In genomic region chr2:226728996-226729395, GRCh38 we compare ENCODE assay signal across 25 cellular contexts.
DNase-seq lines count a peak whose midpoint lies in the region; ATAC-seq, FAIRE-seq and TF ChIP-seq lines count a peak whose summit lies in the region.
"Had no signal": no experiment of that assay in that cellular context is flagged by ENCODE, and none has a peak within 500 bp of the region (broad histone marks: within the 10 kb centered on the region; RNA-seq: fewer than 3 reads in every experiment).

No MANE protein-coding gene starts in this region.

- H3K27me3 Mint-ChIP-seq in astrocyte (ENCODE audit: low read depth, unreplicated experiment) (no peaks in the 10 kb centered on the region), chondrocyte (ENCODE audit: low read depth) (no peaks in the 10 kb centered on the region)
- H3K27me3 Mint-ChIP-seq in activated naive CD4-positive, alpha-beta T cell treated with anti-CD3 and anti-CD28 coated beads for 36 hours (ENCODE audit: low read depth): peaks cover 13% of the 10 kb centered on the region

- intact Hi-C loops in stomach (cut with DNase I; ENCODE audit: low total_unique reads): no loop called here
- intact Hi-C loops in activated naive CD4-positive, alpha-beta T cell treated with anti-CD3 and anti-CD28 coated beads for 36 hours (cut with micrococcal nuclease): no loop called here

- no peak overlapping the region for H3K4me3 ChIP-seq in SJCRH30
- H3K4me3 ChIP-seq in astrocyte (ENCODE audit: insufficient read depth, low read depth, low read length): no peak overlapping the region
- no peak overlapping the region for H3K4me3 ChIP-seq in stomach

- H3K9ac ChIP-seq in astrocyte (ENCODE audit: low read length): no peak overlapping the region
- H3K9ac ChIP-seq: SK-N-SH had no signal

- H3K9me3 ChIP-seq in SJCRH30 (replicated peaks) (no peaks in the 10 kb centered on the region), astrocyte (ENCODE audit: insufficient read depth, low read depth, low read length) (no peaks in the 10 kb centered on the region), stomach (no peaks in the 10 kb centered on the region)
- H3K9me3 ChIP-seq: SK-N-SH had no signal

- H3K9me3 Mint-ChIP-seq in astrocyte (ENCODE audit: unreplicated experiment): no peaks in the 10 kb centered on the region
- no peaks in the 10 kb centered on the region for H3K9me3 Mint-ChIP-seq in chondrocyte (ENCODE audit: low read depth)
- H3K9me3 Mint-ChIP-seq in activated naive CD4-positive, alpha-beta T cell treated with anti-CD3 and anti-CD28 coated beads for 36 hours: no peaks in the 10 kb centered on the region
- H3K9me3 Mint-ChIP-seq: CD8-positive, alpha-beta memory T cell had no signal

- no peaks in the 10 kb centered on the region for H3K79me2 ChIP-seq in astrocyte (ENCODE audit: insufficient read depth, low read length)

- no peak overlapping the region for H3K4me2 ChIP-seq in astrocyte (ENCODE audit: low read length)
- H3K4me2 ChIP-seq: SK-N-SH had no signal

- CTCF ChIA-PET in activated naive CD4-positive, alpha-beta T cell treated with anti-CD3 and anti-CD28 coated beads for 36 hours (lab: Charles Lee): interaction anchor here (0.7 to 1.0 kb wide), 2 partner anchors 73 to 255 kb away, joined by 3 read pairs; no protein-coding TSS in a partner anchor

- TF ChIP-seq EP300 in stomach (IDR thresholded peaks at IDR 0.05): no peak

- ATAC-seq in HG02759 (IDR thresholded peaks at IDR 0.05; ENCODE audit: unreplicated experiment): no peak
- ATAC-seq: HepG2 had no signal

- H4K20me1 ChIP-seq in astrocyte (ENCODE audit: insufficient read depth, low read length): no peaks in the 10 kb centered on the region

- no peak for TF ChIP-seq POLR2A in stomach (IDR thresholded peaks at IDR 0.05)

- TF ChIP-seq CTCF in astrocyte (IDR thresholded peaks at IDR 0.05; ENCODE audit: insufficient read depth, low read depth, low read length): no peak
- no peak for TF ChIP-seq CTCF in stomach (IDR thresholded peaks at IDR 0.05)
- no peak for TF ChIP-seq CTCF in chondrocyte (IDR thresholded peaks at IDR 0.05)

- DNase-seq in NCI-H146 (lab: John Stamatoyannopoulos, UW): peak; percentile 0
- no peak for DNase-seq in NCI-H146 treated with DMSO at 0.1 percent for 48 hours (lab: John Stamatoyannopoulos, UW; ENCODE audit: unreplicated experiment)
- no peak for DNase-seq in SJCRH30
- DNase-seq in astrocyte (ENCODE audit: low read depth): peak; percentile 68
- peak; percentile 30 for DNase-seq in stomach
- DNase-seq in chondrocyte (ENCODE audit: low spot score): no peak
- no peak for DNase-seq in activated naive CD4-positive, alpha-beta T cell treated with anti-CD3 and anti-CD28 coated beads for 36 hours
- DNase-seq: 8988T; AML-193; C1 segment of cervical spinal cord; CD8-positive, alpha-beta memory T cell; H7; KBM-7; NCI-H1092; NCI-H1694; NCI-H2081; NCI-H2171; NCI-H345; NCI-H524; NCI-H774; SHP77; SK-N-SH had no signal

- no peak overlapping the region for H2AFZ ChIP-seq in astrocyte (ENCODE audit: low read depth, low read length)

- H3K27ac Mint-ChIP-seq in astrocyte (ENCODE audit: unreplicated experiment) (no peak overlapping the region), chondrocyte (ENCODE audit: unreplicated experiment) (no peak overlapping the region)
- H3K27ac Mint-ChIP-seq in activated naive CD4-positive, alpha-beta T cell treated with anti-CD3 and anti-CD28 coated beads for 36 hours: no peak overlapping the region
- H3K27ac Mint-ChIP-seq: CD8-positive, alpha-beta memory T cell had no signal

- no peak for FAIRE-seq in astrocyte (lab: Jason Lieb, UNC)
- FAIRE-seq: HepG2 had no signal

- H3K27ac ChIP-seq in SJCRH30 (peak overlapping the region; percentile 67), astrocyte (ENCODE audit: low read depth, low read length) (no peak overlapping the region), stomach (no peak overlapping the region)
- H3K27ac ChIP-seq: HL-60 had no signal

- H3K4me1 ChIP-seq in SJCRH30 (peaks cover 26% of the 10 kb centered on the region), astrocyte (ENCODE audit: insufficient read depth, low read length) (peaks cover 12% of the 10 kb centered on the region), stomach (peaks cover 0 to 55% (median 23%) of the 10 kb centered on the region in 4 donors)

- peaks cover 2% of the 10 kb centered on the region; the same call in 1 of the 2 replicates for H3K36me3 ChIP-seq in SJCRH30
- H3K36me3 ChIP-seq in astrocyte (ENCODE audit: insufficient read depth, low read length): no peaks in the 10 kb centered on the region
- no peaks in the 10 kb centered on the region for H3K36me3 ChIP-seq in stomach

- H3K4me3 Mint-ChIP-seq in astrocyte (ENCODE audit: unreplicated experiment) (no peak overlapping the region), chondrocyte (ENCODE audit: unreplicated experiment) (no peak overlapping the region)
- H3K4me3 Mint-ChIP-seq in activated naive CD4-positive, alpha-beta T cell treated with anti-CD3 and anti-CD28 coated beads for 36 hours: no peak overlapping the region
- H3K4me3 Mint-ChIP-seq: CD8-positive, alpha-beta memory T cell had no signal

- H3K27me3 ChIP-seq in SJCRH30 (no peaks in the 10 kb centered on the region), astrocyte (ENCODE audit: insufficient read depth, low read length) (no peaks in the 10 kb centered on the region), stomach (no peaks in the 10 kb centered on the region)

- H3K36me3 Mint-ChIP-seq in astrocyte (ENCODE audit: low read depth, unreplicated experiment) (peaks cover 8% of the 10 kb centered on the region), chondrocyte (ENCODE audit: low read depth) (no peaks in the 10 kb centered on the region)
- no peaks in the 10 kb centered on the region for H3K36me3 Mint-ChIP-seq in activated naive CD4-positive, alpha-beta T cell treated with anti-CD3 and anti-CD28 coated beads for 36 hours (ENCODE audit: low read depth)
- H3K36me3 Mint-ChIP-seq: CD8-positive, alpha-beta memory T cell had no signal

- H3K4me1 Mint-ChIP-seq in astrocyte (ENCODE audit: low read depth, unreplicated experiment): peaks cover 22% of the 10 kb centered on the region
- H3K4me1 Mint-ChIP-seq in chondrocyte (ENCODE audit: low read depth): peaks cover 17% of the 10 kb centered on the region
- peaks cover 10% of the 10 kb centered on the region for H3K4me1 Mint-ChIP-seq in activated naive CD4-positive, alpha-beta T cell treated with anti-CD3 and anti-CD28 coated beads for 36 hours (ENCODE audit: low read depth)

- WGBS in stomach, 5 donors: 28 to 74% (median 54%) methylated on average over 1 of the region's 1 CpG

Comparison
In these comparisons a context has a peak if more than half of its experiments do, and no peak if none do; other contexts are left out.
1. DNase-seq: peak in NCI-H146 (single experiment), astrocyte (single experiment) and stomach (single experiment); none in NCI-H146 treated with DMSO at 0.1 percent for 48 hours (single experiment), SJCRH30 (0 of 2), chondrocyte (single experiment) and activated naive CD4-positive, alpha-beta T cell treated with anti-CD3 and anti-CD28 coated beads for 36 hours (single experiment).